Comparison of ENCODE assay signal across 1 cellular context in the genomic region with DNA sequence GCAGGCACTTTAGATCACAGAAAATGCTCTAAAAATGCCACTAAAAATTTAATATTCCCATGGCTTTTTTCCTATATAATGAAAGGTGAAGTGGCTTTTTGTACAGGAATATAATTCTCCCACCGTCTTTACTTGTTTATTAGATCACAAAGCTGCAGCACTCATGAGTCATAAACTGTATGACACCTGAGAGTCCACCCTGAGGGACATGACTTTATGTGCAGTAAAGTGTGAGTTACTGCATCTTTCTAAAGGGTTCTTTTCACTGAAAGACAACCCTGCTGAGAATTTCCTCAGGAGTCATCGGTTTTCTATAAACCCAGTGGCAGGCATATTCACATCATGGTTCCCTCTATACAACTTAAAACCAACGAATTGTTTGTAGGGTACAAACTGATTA.
TF ChIP-seq lines count a peak whose summit lies in the region.

No MANE protein-coding gene starts in this region.

TF ChIP-seq in HEK293, 187 proteins besides CTCF, POLR2A, EP300 and RAD21 (continued from another document):
- TF ChIP-seq, protein P1, sequence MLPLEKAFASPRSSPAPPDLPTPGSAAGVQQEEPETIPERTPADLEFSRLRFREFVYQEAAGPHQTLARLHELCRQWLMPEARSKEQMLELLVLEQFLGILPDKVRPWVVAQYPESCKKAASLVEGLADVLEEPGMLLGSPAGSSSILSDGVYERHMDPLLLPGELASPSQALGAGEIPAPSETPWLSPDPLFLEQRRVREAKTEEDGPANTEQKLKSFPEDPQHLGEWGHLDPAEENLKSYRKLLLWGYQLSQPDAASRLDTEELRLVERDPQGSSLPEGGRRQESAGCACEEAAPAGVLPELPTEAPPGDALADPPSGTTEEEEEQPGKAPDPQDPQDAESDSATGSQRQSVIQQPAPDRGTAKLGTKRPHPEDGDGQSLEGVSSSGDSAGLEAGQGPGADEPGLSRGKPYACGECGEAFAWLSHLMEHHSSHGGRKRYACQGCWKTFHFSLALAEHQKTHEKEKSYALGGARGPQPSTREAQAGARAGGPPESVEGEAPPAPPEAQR (tag by site-specific recombination; IDR thresholded peaks at IDR 0.05), result no peak
- no peak for TF ChIP-seq ZNF114 (tag by site-specific recombination; IDR thresholded peaks at IDR 0.05)
- TF ChIP-seq ZNF558 (tag by site-specific recombination; IDR thresholded peaks at IDR 0.05), result no peak
- TF ChIP-seq ZNF843 (tag by site-specific recombination; IDR thresholded peaks at IDR 0.05), result no peak
- TF ChIP-seq ZFP37 (tag by site-specific recombination; IDR thresholded peaks at IDR 0.05), result no peak
- no peak for TF ChIP-seq ZNF302 (tag by site-specific recombination; IDR thresholded peaks at IDR 0.05; ENCODE audit: low read depth)
- TF ChIP-seq ZNF2 (tag by site-specific recombination; IDR thresholded peaks at IDR 0.05), result no peak
- TF ChIP-seq ZBTB21 (tag by site-specific recombination; IDR thresholded peaks at IDR 0.05), result no peak
- TF ChIP-seq, protein P2, sequence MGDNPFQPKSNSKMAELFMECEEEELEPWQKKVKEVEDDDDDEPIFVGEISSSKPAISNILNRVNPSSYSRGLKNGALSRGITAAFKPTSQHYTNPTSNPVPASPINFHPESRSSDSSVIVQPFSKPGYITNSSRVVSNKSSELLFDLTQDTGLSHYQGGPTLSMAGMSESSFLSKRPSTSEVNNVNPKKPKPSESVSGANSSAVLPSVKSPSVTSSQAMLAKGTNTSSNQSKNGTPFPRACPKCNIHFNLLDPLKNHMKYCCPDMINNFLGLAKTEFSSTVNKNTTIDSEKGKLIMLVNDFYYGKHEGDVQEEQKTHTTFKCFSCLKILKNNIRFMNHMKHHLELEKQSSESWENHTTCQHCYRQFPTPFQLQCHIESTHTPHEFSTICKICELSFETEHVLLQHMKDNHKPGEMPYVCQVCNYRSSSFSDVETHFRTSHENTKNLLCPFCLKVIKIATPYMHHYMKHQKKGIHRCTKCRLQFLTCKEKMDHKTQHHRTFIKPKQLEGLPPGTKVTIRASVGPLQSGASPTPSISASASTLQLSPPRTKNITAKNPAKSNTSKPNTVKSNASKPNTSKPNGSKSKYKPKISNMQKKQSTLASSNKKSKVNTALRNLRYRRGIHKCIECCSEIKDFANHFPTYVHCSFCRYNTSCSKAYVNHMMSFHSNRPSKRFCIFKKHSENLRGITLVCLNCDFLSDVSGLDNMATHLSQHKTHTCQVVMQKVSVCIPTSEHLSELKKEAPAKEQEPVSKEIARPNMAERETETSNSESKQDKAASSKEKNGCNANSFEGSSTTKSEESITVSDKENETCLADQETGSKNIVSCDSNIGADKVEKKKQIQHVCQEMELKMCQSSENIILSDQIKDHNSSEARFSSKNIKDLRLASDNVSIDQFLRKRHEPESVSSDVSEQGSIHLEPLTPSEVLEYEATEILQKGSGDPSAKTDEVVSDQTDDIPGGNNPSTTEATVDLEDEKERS (tag by site-specific recombination; IDR thresholded peaks at IDR 0.05), result no peak
- no peak for TF ChIP-seq ZNF514 (tag by site-specific recombination; IDR thresholded peaks at IDR 0.05)
- no peak for TF ChIP-seq YY2 (tag by site-specific recombination; IDR thresholded peaks at IDR 0.05)
- no peak for TF ChIP-seq ZNF561 (tag by site-specific recombination; IDR thresholded peaks at IDR 0.05; ENCODE audit: borderline replicate concordance)
- no peak for TF ChIP-seq SP2 (tag by site-specific recombination; IDR thresholded peaks at IDR 0.05)
- no peak for TF ChIP-seq GLI4 (tag by site-specific recombination; IDR thresholded peaks at IDR 0.05)
- TF ChIP-seq ZNF501 (tag by site-specific recombination; IDR thresholded peaks at IDR 0.05), result no peak
- TF ChIP-seq, protein P3, sequence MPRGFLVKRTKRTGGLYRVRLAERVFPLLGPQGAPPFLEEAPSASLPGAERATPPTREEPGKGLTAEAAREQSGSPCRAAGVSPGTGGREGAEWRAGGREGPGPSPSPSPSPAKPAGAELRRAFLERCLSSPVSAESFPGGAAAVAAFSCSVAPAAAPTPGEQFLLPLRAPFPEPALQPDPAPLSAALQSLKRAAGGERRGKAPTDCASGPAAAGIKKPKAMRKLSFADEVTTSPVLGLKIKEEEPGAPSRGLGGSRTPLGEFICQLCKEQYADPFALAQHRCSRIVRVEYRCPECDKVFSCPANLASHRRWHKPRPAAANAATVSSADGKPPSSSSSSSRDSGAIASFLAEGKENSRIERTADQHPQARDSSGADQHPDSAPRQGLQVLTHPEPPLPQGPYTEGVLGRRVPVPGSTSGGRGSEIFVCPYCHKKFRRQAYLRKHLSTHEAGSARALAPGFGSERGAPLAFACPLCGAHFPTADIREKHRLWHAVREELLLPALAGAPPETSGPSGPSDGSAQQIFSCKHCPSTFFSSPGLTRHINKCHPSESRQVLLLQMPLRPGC (tag by site-specific recombination; IDR thresholded peaks at IDR 0.05), result peak; percentile 20; the same call in 1 of the 2 replicates
- TF ChIP-seq ZNF26 (tag by site-specific recombination; IDR thresholded peaks at IDR 0.05), result no peak
- TF ChIP-seq, protein P4, sequence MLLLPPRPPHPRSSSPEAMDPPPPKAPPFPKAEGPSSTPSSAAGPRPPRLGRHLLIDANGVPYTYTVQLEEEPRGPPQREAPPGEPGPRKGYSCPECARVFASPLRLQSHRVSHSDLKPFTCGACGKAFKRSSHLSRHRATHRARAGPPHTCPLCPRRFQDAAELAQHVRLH (tag by site-specific recombination; IDR thresholded peaks at IDR 0.05), result no peak
- no peak for TF ChIP-seq ZFHX2 (tag by site-specific recombination; conservative IDR thresholded peaks at IDR 0.05)
- TF ChIP-seq ZNF274 (IDR thresholded peaks at IDR 0.05; ENCODE audit: low read length), result no peak
- TF ChIP-seq ZNF274 (tag by site-specific recombination; IDR thresholded peaks at IDR 0.05; ENCODE audit: borderline replicate concordance), result no peak
- peak; percentile 44; the same call in 1 of the 2 replicates for TF ChIP-seq ZNF366 (tag by site-specific recombination; conservative IDR thresholded peaks at IDR 0.05)
- TF ChIP-seq ZNF248 (tag by site-specific recombination; IDR thresholded peaks at IDR 0.05), result no peak
- TF ChIP-seq ZNF629 (tag by site-specific recombination; IDR thresholded peaks at IDR 0.05), result peak; percentile 48
- TF ChIP-seq ZBTB17 (tag by site-specific recombination; IDR thresholded peaks at IDR 0.05), result peak; percentile 24; the same call in 1 of the 2 replicates
- no peak for TF ChIP-seq ZNF223 (tag by site-specific recombination; IDR thresholded peaks at IDR 0.05)
- TF ChIP-seq ZNF132 (tag by site-specific recombination; IDR thresholded peaks at IDR 0.05; ENCODE audit: borderline replicate concordance), result no peak
- TF ChIP-seq ZNF214 (tag by site-specific recombination; IDR thresholded peaks at IDR 0.05; ENCODE audit: borderline replicate concordance), result no peak
- peak; percentile 77 for TF ChIP-seq FEZF1 (tag by site-specific recombination; IDR thresholded peaks at IDR 0.05)
- no peak for TF ChIP-seq ZNF311 (tag by site-specific recombination; IDR thresholded peaks at IDR 0.05; ENCODE audit: borderline replicate concordance)
- no peak for TF ChIP-seq ZNF530 (tag by site-specific recombination; IDR thresholded peaks at IDR 0.05; ENCODE audit: low read depth)
- no peak for TF ChIP-seq ZNF585B (tag by site-specific recombination; IDR thresholded peaks at IDR 0.05)
- TF ChIP-seq PRDM1 (tag by site-specific recombination; IDR thresholded peaks at IDR 0.05), result peak; percentile 69
- peak; percentile 83 for TF ChIP-seq OSR2 (tag by site-specific recombination; IDR thresholded peaks at IDR 0.05)
- no peak for TF ChIP-seq KLF8 (tag by site-specific recombination; IDR thresholded peaks at IDR 0.05)
- peak; percentile 93 for TF ChIP-seq PRDM6 (tag by site-specific recombination; IDR thresholded peaks at IDR 0.05)
- TF ChIP-seq ZEB2 (tag by site-specific recombination; IDR thresholded peaks at IDR 0.05), result 0 out of 2 replicates have a peak, but pooled peaks have one; percentile 23
- TF ChIP-seq BCL11A (tag by site-specific recombination; IDR thresholded peaks at IDR 0.05; ENCODE audit: low read depth), result 0 out of 2 replicates have a peak, but pooled peaks have one; percentile 15
- no peak for TF ChIP-seq ZSCAN16 (tag by site-specific recombination; IDR thresholded peaks at IDR 0.05)
- no peak for TF ChIP-seq MZF1 (tag by site-specific recombination; IDR thresholded peaks at IDR 0.05; ENCODE audit: borderline replicate concordance)
- peak; percentile 62; the same call in 1 of the 2 replicates for TF ChIP-seq TRIM28 (IDR thresholded peaks at IDR 0.05; ENCODE audit: borderline replicate concordance, low read length)
- TF ChIP-seq KLF7 (tag by site-specific recombination; IDR thresholded peaks at IDR 0.05; ENCODE audit: borderline replicate concordance), result no peak
- TF ChIP-seq ZNF174 (tag by site-specific recombination; IDR thresholded peaks at IDR 0.05), result no peak
- TF ChIP-seq ZNF184 (tag by site-specific recombination; IDR thresholded peaks at IDR 0.05), result peak; percentile 86
- no peak for TF ChIP-seq ZNF654 (tag by site-specific recombination; IDR thresholded peaks at IDR 0.05; ENCODE audit: low read depth)
TF ChIP-seq in HEK293: peak in this region for 17.
